In genomic region chr12:112046003-112046402, GRCh38 we compare ENCODE assay signal across 28 cellular contexts. TPM values are rescaled to one million over a fixed set of nuclear protein-coding genes. Genes with fewer than 3 reads are reported as not detected.
DNase-seq lines count a peak whose midpoint lies in the region; ATAC-seq and TF ChIP-seq lines count a peak whose summit lies in the region.
"Had no signal": no experiment of that assay in that cellular context is flagged by ENCODE, and none has a peak within 500 bp of the region (broad histone marks: within the 10 kb centered on the region; RNA-seq: fewer than 3 reads in every experiment).

No MANE protein-coding gene starts in this region.

- H3K9me3 Mint-ChIP-seq in activated CD4-positive, alpha-beta T cell treated with anti-CD3 and anti-CD28 coated beads for 36 hours (ENCODE audit: low read depth), result no peaks in the 10 kb centered on the region
- no peaks in the 10 kb centered on the region for H3K9me3 Mint-ChIP-seq in memory B cell
- no peaks in the 10 kb centered on the region for H3K9me3 Mint-ChIP-seq in stimulated activated effector memory CD8-positive, alpha-beta T cell treated with anti-CD3 and anti-CD28 coated beads, Interleukin-12 subunit alpha, Interleukin-12 subunit beta, amount 100 ng/mL, for 72 hours
- H3K9me3 Mint-ChIP-seq in activated CD4-positive, alpha-beta memory T cell treated with anti-CD3 and anti-CD28 coated beads, Interleukin-2, amount 10 ng/mL, durations not matched to agents 7 days and 5 days, result no peaks in the 10 kb centered on the region
- H3K9me3 Mint-ChIP-seq: activated B cell treated with CpG ODN at 0.5 μM for 24 hours; activated T-helper 1 cell treated with anti-CD3 and anti-CD28 coated beads, Interleukin-12 subunit alpha, Interleukin-12 subunit beta, Interleukin-2, Interleukin-4 antibody, amounts not matched to agents 30 ng/mL and 10 ng/mL and 1 ng/mL, durations not matched to agents 14 hours and 24 hours and 36 hours; brain; natural killer cell had no signal

- no peaks in the 10 kb centered on the region for H3K4me1 Mint-ChIP-seq in activated CD4-positive, alpha-beta T cell treated with anti-CD3 and anti-CD28 coated beads for 36 hours
- peaks cover 6% of the 10 kb centered on the region for H3K4me1 Mint-ChIP-seq in memory B cell
- no peaks in the 10 kb centered on the region for H3K4me1 Mint-ChIP-seq in stimulated activated effector memory CD8-positive, alpha-beta T cell treated with anti-CD3 and anti-CD28 coated beads, Interleukin-12 subunit alpha, Interleukin-12 subunit beta, amount 100 ng/mL, for 72 hours
- peaks cover 2% of the 10 kb centered on the region for H3K4me1 Mint-ChIP-seq in activated CD4-positive, alpha-beta memory T cell treated with anti-CD3 and anti-CD28 coated beads, Interleukin-2, amount 10 ng/mL, durations not matched to agents 7 days and 5 days
- H3K4me1 Mint-ChIP-seq: brain, natural killer cell had no signal

- H3K27me3 Mint-ChIP-seq in activated CD4-positive, alpha-beta T cell treated with anti-CD3 and anti-CD28 coated beads for 36 hours, result no peaks in the 10 kb centered on the region
- H3K27me3 Mint-ChIP-seq in memory B cell, result no peaks in the 10 kb centered on the region
- H3K27me3 Mint-ChIP-seq in activated CD4-positive, alpha-beta memory T cell treated with anti-CD3 and anti-CD28 coated beads, Interleukin-2, amount 10 ng/mL, durations not matched to agents 7 days and 5 days, result no peaks in the 10 kb centered on the region
- H3K27me3 Mint-ChIP-seq: activated B cell treated with CpG ODN at 0.5 μM for 24 hours, brain had no signal

- H3K9me3 ChIP-seq in HEK293 (ENCODE audit: control insufficient read depth, insufficient read depth, low read depth, low read length), result no peaks in the 10 kb centered on the region
- H3K9me3 ChIP-seq: BLaER1 treated with 17β-estradiol and CSF1 and Interleukin-3, amounts not matched to agents 10 nM and 100 nM; upper lobe of left lung had no signal

- no peak overlapping the region for H3K27ac ChIP-seq in HEK293 (ENCODE audit: extremely low read depth, low read depth, low read length)
- H3K27ac ChIP-seq: 22Rv1; BLaER1 treated with 17β-estradiol and CSF1 and Interleukin-3, amounts not matched to agents 10 nM and 100 nM; upper lobe of left lung had no signal

- no peak for TF ChIP-seq CTCF in HEK293 (tag by site-specific recombination; IDR thresholded peaks at IDR 0.05)

- no peak overlapping the region for H3K4me3 Mint-ChIP-seq in activated CD4-positive, alpha-beta T cell treated with anti-CD3 and anti-CD28 coated beads for 36 hours
- no peak overlapping the region for H3K4me3 Mint-ChIP-seq in memory B cell
- no peak overlapping the region for H3K4me3 Mint-ChIP-seq in stimulated activated effector memory CD8-positive, alpha-beta T cell treated with anti-CD3 and anti-CD28 coated beads, Interleukin-12 subunit alpha, Interleukin-12 subunit beta, amount 100 ng/mL, for 72 hours
- no peak overlapping the region for H3K4me3 Mint-ChIP-seq in activated CD4-positive, alpha-beta memory T cell treated with anti-CD3 and anti-CD28 coated beads, Interleukin-2, amount 10 ng/mL, durations not matched to agents 7 days and 5 days
- H3K4me3 Mint-ChIP-seq: activated B cell treated with CpG ODN at 0.5 μM for 24 hours; activated T-helper 1 cell treated with anti-CD3 and anti-CD28 coated beads, Interleukin-12 subunit alpha, Interleukin-12 subunit beta, Interleukin-2, Interleukin-4 antibody, amounts not matched to agents 30 ng/mL and 10 ng/mL and 1 ng/mL, durations not matched to agents 14 hours and 24 hours and 36 hours; brain; natural killer cell had no signal

- peaks cover 41% of the 10 kb centered on the region for H3K36me3 Mint-ChIP-seq in activated CD4-positive, alpha-beta T cell treated with anti-CD3 and anti-CD28 coated beads for 36 hours (ENCODE audit: low read depth)
- peaks cover 24% of the 10 kb centered on the region for H3K36me3 Mint-ChIP-seq in memory B cell
- peaks cover 100% of the 10 kb centered on the region for H3K36me3 Mint-ChIP-seq in stimulated activated effector memory CD8-positive, alpha-beta T cell treated with anti-CD3 and anti-CD28 coated beads, Interleukin-12 subunit alpha, Interleukin-12 subunit beta, amount 100 ng/mL, for 72 hours
- peaks cover 49% of the 10 kb centered on the region for H3K36me3 Mint-ChIP-seq in activated CD4-positive, alpha-beta memory T cell treated with anti-CD3 and anti-CD28 coated beads, Interleukin-2, amount 10 ng/mL, durations not matched to agents 7 days and 5 days (ENCODE audit: low read depth)

- peak overlapping the region; percentile 42 for H3K27ac Mint-ChIP-seq in activated CD4-positive, alpha-beta T cell treated with anti-CD3 and anti-CD28 coated beads for 36 hours
- peak overlapping the region; percentile 57 for H3K27ac Mint-ChIP-seq in memory B cell
- H3K27ac Mint-ChIP-seq in stimulated activated effector memory CD8-positive, alpha-beta T cell treated with anti-CD3 and anti-CD28 coated beads, Interleukin-12 subunit alpha, Interleukin-12 subunit beta, amount 100 ng/mL, for 72 hours, result peak overlapping the region; percentile 36
- no peak overlapping the region for H3K27ac Mint-ChIP-seq in activated CD4-positive, alpha-beta memory T cell treated with anti-CD3 and anti-CD28 coated beads, Interleukin-2, amount 10 ng/mL, durations not matched to agents 7 days and 5 days
- H3K27ac Mint-ChIP-seq: activated B cell treated with CpG ODN at 0.5 μM for 24 hours; activated T-helper 1 cell treated with anti-CD3 and anti-CD28 coated beads, Interleukin-12 subunit alpha, Interleukin-12 subunit beta, Interleukin-2, Interleukin-4 antibody, amounts not matched to agents 30 ng/mL and 10 ng/mL and 1 ng/mL, durations not matched to agents 14 hours and 24 hours and 36 hours; natural killer cell had no signal

- no peak for DNase-seq in activated CD4-positive, alpha-beta T cell treated with anti-CD3 and anti-CD28 coated beads for 36 hours
- no peak for DNase-seq in activated CD4-positive, alpha-beta T cell treated with anti-CD3 and anti-CD28 coated beads for 48 hours
- DNase-seq in memory B cell (ENCODE audit: low spot score in 2 of 2), result no peak
- no peak for DNase-seq in stimulated activated effector memory CD8-positive, alpha-beta T cell treated with anti-CD3 and anti-CD28 coated beads, Interleukin-12 subunit alpha, Interleukin-12 subunit beta, amount 100 ng/mL, for 72 hours (ENCODE audit: low spot score in 2 of 2)
- no peak for DNase-seq in activated CD4-positive, alpha-beta memory T cell treated with anti-CD3 and anti-CD28 coated beads, Interleukin-2, amount 10 ng/mL, durations not matched to agents 7 days and 5 days
- DNase-seq: activated B cell treated with CpG ODN at 0.5 μM for 24 hours; activated CD4-positive, alpha-beta T cell treated with anti-CD3 and anti-CD28 coated beads, Interleukin-2, amount 50 U/mL, for 48 hours; activated naive CD4-positive, alpha-beta T cell treated with anti-CD3 and anti-CD28 coated beads, Interleukin-2, amount 50 U/mL, for 16 hours; amniotic stem cell; COR-L47; DMS53; foreskin melanocyte; HCEC 1CT; kidney glomerular epithelial cell; midbrain; natural killer cell; retina; stimulated activated CD4-positive, alpha-beta T cell treated with anti-CD3 and anti-CD28 coated beads, Interleukin-2, amount 100 ng/mL, for 24 hours; stimulated activated CD8-positive, alpha-beta memory T cell treated with anti-CD3 and anti-CD28 coated beads, Interleukin-4, amount 100 ng/mL, for 48 hours; substantia nigra; upper lobe of left lung had no signal

- no peaks in the 10 kb centered on the region for H3K4me1 ChIP-seq in HEK293 (ENCODE audit: control insufficient read depth, insufficient read depth, low read length)
- H3K4me1 ChIP-seq: upper lobe of left lung had no signal

- CTCF ChIA-PET in activated CD4-positive, alpha-beta T cell treated with anti-CD3 and anti-CD28 coated beads for 36 hours (lab: Charles Lee), result interaction anchor here (0.7 kb wide), 1 partner anchor 1803 kb away, joined by 3 read pairs; no protein-coding TSS in a partner anchor
- CTCF ChIA-PET in HEK293 (lab: Yijun Ruan, JAX), result no interaction called here
- CTCF ChIA-PET in activated CD4-positive, alpha-beta memory T cell treated with anti-CD3 and anti-CD28 coated beads, Interleukin-2, amount 10 ng/mL, durations not matched to agents 7 days and 5 days (lab: Charles Lee), result interaction anchor here (1.4 kb wide), 1 partner anchor 101 kb away, joined by 6 read pairs; no protein-coding TSS in a partner anchor

- peaks cover 87 to 92% of the 10 kb centered on the region in 2 experiments for H3K36me3 ChIP-seq in HEK293 (ENCODE audit: control insufficient read depth in 2 of 2, insufficient read depth in 1 of 2, low read length in 2 of 2)

- intact Hi-C loops in activated CD4-positive, alpha-beta T cell treated with anti-CD3 and anti-CD28 coated beads for 36 hours (cut with DNase I, micrococcal nuclease), result no loop called here

- POLR2A ChIA-PET in activated CD4-positive, alpha-beta T cell treated with anti-CD3 and anti-CD28 coated beads for 36 hours (lab: Charles Lee), result no interaction called here
- POLR2A ChIA-PET in HEK293 (lab: Yijun Ruan, JAX), result no interaction called here
- POLR2A ChIA-PET in activated CD4-positive, alpha-beta memory T cell treated with anti-CD3 and anti-CD28 coated beads, Interleukin-2, amount 10 ng/mL, durations not matched to agents 7 days and 5 days (lab: Charles Lee), result no interaction called here

- no peak for ATAC-seq in activated CD4-positive, alpha-beta T cell treated with anti-CD3 and anti-CD28 coated beads for 36 hours
- ATAC-seq in memory B cell (ENCODE audit: low read depth) (no peak), HG02798 (IDR thresholded peaks at IDR 0.05; ENCODE audit: poor library complexity, unreplicated experiment) (no peak), HG03045 (IDR thresholded peaks at IDR 0.05; ENCODE audit: unreplicated experiment) (no peak)
- no peak for ATAC-seq in stimulated activated effector memory CD8-positive, alpha-beta T cell treated with anti-CD3 and anti-CD28 coated beads, Interleukin-12 subunit alpha, Interleukin-12 subunit beta, amount 100 ng/mL, for 72 hours
- ATAC-seq: natural killer cell had no signal

- no peak overlapping the region for H3K4me3 ChIP-seq in HEK293 (ENCODE audit: low read depth, low read length)
- H3K4me3 ChIP-seq: BLaER1 treated with 17β-estradiol and CSF1 and Interleukin-3, amounts not matched to agents 10 nM and 100 nM; upper lobe of left lung had no signal

TF ChIP-seq in HEK293, 187 proteins besides CTCF, POLR2A, EP300 and RAD21 (continues in another document):
- TF ChIP-seq ZNF157 (tag by site-specific recombination; IDR thresholded peaks at IDR 0.05) (no peak), ZNF776 (tag by site-specific recombination; IDR thresholded peaks at IDR 0.05; ENCODE audit: borderline replicate concordance) (no peak), ZEB2 (tag by site-specific recombination; IDR thresholded peaks at IDR 0.05) (no peak)

RNA-seq across cellular contexts. Expression of gene ERP29, which starts 32.8 kb away (rescaled TPM):
- 10 to 100 TPM; 79.7 to 87.3 TPM for total RNA-seq in activated CD4-positive, alpha-beta T cell treated with anti-CD3 and anti-CD28 coated beads for 36 hours
- 100 to 1,000 TPM; 169 to 172 TPM for total RNA-seq in activated CD4-positive, alpha-beta memory T cell treated with anti-CD3 and anti-CD28 coated beads, Interleukin-2, amount 10 ng/mL, durations not matched to agents 7 days and 5 days

RNA-seq across cellular contexts. Expression of gene TMEM116, which starts 33.0 kb away (rescaled TPM):
- total RNA-seq in activated CD4-positive, alpha-beta T cell treated with anti-CD3 and anti-CD28 coated beads for 36 hours, result 10 to 100 TPM; 11.2 to 12.5 TPM
- 10 to 100 TPM; 17.8 to 19.7 TPM for total RNA-seq in activated CD4-positive, alpha-beta memory T cell treated with anti-CD3 and anti-CD28 coated beads, Interleukin-2, amount 10 ng/mL, durations not matched to agents 7 days and 5 days
